ENCODE assay signal across 1 cellular context in the genomic region with DNA sequence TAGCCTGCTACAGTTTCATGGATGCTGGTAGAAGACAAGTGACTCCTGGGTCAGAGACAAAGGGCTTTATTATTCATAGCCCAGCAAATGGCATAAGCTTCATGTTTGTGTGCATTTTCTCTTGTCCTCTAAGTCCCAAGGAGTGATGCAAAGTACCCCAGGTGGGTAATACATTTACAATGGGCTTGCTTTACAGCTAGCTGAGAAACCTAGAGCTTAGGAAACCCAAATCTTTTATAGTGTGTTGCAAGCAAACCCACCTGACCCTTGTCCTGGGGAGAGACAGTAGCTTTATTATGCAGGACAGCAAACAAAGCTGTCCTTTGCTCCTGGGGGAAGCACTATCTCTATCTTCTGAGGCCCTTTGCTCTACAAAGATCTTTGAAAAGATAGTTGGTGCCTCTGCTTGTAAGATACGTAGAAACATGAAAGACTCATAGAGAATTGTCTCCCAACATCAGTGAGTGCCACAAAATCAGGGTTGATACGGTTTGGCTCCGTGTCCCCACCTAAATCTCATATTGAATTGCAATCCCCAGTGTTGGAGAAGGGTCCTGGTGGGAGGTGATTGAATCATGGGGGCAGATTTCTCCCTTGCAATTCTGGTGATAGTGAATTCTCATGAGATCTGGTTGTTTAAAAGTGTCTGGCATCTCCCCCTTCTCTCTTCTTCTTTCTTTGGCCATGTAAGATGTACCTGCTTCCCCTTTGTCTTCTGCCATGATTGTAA.
A peak's percentile ranks its signal among the peaks of the same experiment; 100 is the strongest.
TF ChIP-seq lines count a peak whose summit lies in the region.

No MANE protein-coding gene starts in this region.

TF ChIP-seq in HepG2, 621 proteins besides CTCF, POLR2A, EP300 and RAD21 (continued from another document and continues in another):
- TF ChIP-seq SRSF9 (IDR thresholded peaks at IDR 0.05; ENCODE audit: borderline replicate concordance, insufficient read depth, low read depth, low read length, poor library complexity, severe bottlenecking) (no peak), GATAD2A (CRISPR knock-in tag; IDR thresholded peaks at IDR 0.05) (peak; percentile 97), SMC3 (IDR thresholded peaks at IDR 0.05; ENCODE audit: low read length) (no peak; the same call in 1 of the 2 replicates), GATA4 (IDR thresholded peaks at IDR 0.05; ENCODE audit: borderline replicate concordance, low read depth) (peak; percentile 95), SOX6 (IDR thresholded peaks at IDR 0.05) (no peak), SOX6 (CRISPR knock-in tag; IDR thresholded peaks at IDR 0.05) (peak; percentile 98), ESRRA (CRISPR knock-in tag; IDR thresholded peaks at IDR 0.05; ENCODE audit: low read depth) (no peak), KAT2B (IDR thresholded peaks at IDR 0.05; ENCODE audit: borderline replicate concordance, low read depth, low read length) (no peak), SNAPC2 (CRISPR knock-in tag; IDR thresholded peaks at IDR 0.05) (0 out of 2 replicates have a peak, but pooled peaks have one; percentile 32), CHD4 (IDR thresholded peaks at IDR 0.05; ENCODE audit: borderline replicate concordance, low read length) (0 out of 2 replicates have a peak, but pooled peaks have one; percentile 18), ZNF331 (CRISPR knock-in tag; IDR thresholded peaks at IDR 0.05) (peak; percentile 72; the same call in 1 of the 2 replicates), ZNF772 (CRISPR knock-in tag; IDR thresholded peaks at IDR 0.05) (no peak), ZNF660 (CRISPR knock-in tag; IDR thresholded peaks at IDR 0.05; ENCODE audit: borderline replicate concordance, low read depth) (no peak), MED1 (CRISPR knock-in tag; IDR thresholded peaks at IDR 0.05) (peak; percentile 92), EZH2 (conservative IDR thresholded peaks at IDR 0.05; ENCODE audit: low read depth, low read length) (no peak), ZNF616 (CRISPR knock-in tag; IDR thresholded peaks at IDR 0.05; ENCODE audit: low read depth) (no peak), NFKBIZ (CRISPR knock-in tag; IDR thresholded peaks at IDR 0.05) (peak; percentile 87; the same call in 1 of the 2 replicates), HOXD1 (CRISPR knock-in tag; IDR thresholded peaks at IDR 0.05) (no peak), SOX5 (CRISPR knock-in tag; IDR thresholded peaks at IDR 0.05; ENCODE audit: borderline replicate concordance) (peak; percentile 93), SP140L (CRISPR knock-in tag; IDR thresholded peaks at IDR 0.05; ENCODE audit: borderline replicate concordance) (0 out of 2 replicates have a peak, but pooled peaks have one; percentile 30), ZNF816 (CRISPR knock-in tag; IDR thresholded peaks at IDR 0.05; ENCODE audit: borderline replicate concordance) (no peak), RFXAP (CRISPR knock-in tag; IDR thresholded peaks at IDR 0.05; ENCODE audit: borderline replicate concordance) (peak; percentile 62; the same call in 1 of the 2 replicates), STAG1 (CRISPR knock-in tag; IDR thresholded peaks at IDR 0.05) (peak; percentile 28), ASH2L (IDR thresholded peaks at IDR 0.05; ENCODE audit: insufficient read length, low read depth, low read length) (peak; percentile 58), ZNF256 (CRISPR knock-in tag; conservative IDR thresholded peaks at IDR 0.05) (0 out of 2 replicates have a peak, but pooled peaks have one; percentile 27), TBL1XR1 (IDR thresholded peaks at IDR 0.05; ENCODE audit: borderline replicate concordance, low read length, partially characterized antibody) (peak; percentile 33), STAT5B (CRISPR knock-in tag; IDR thresholded peaks at IDR 0.05) (no peak), ZFY (CRISPR knock-in tag; IDR thresholded peaks at IDR 0.05) (no peak), MTF2 (CRISPR knock-in tag; IDR thresholded peaks at IDR 0.05; ENCODE audit: borderline replicate concordance) (no peak), NCOR1 (IDR thresholded peaks at IDR 0.05; ENCODE audit: borderline replicate concordance, low read length) (peak; percentile 85; the same call in 1 of the 2 replicates), ZNF605 (CRISPR knock-in tag; IDR thresholded peaks at IDR 0.05) (0 out of 2 replicates have a peak, but pooled peaks have one; percentile 27), RXRA (CRISPR knock-in tag; IDR thresholded peaks at IDR 0.05) (peak; percentile 92; the same call in 1 of the 2 replicates), TCF7L2 (IDR thresholded peaks at IDR 0.05; ENCODE audit: low read depth, low read length) (peak; percentile 88), RBFOX2 (IDR thresholded peaks at IDR 0.05; ENCODE audit: low read depth, low read length) (peak; percentile 60), HOXA5 (CRISPR knock-in tag; IDR thresholded peaks at IDR 0.05) (peak; percentile 56; the same call in 1 of the 2 replicates), NFE2L2 (IDR thresholded peaks at IDR 0.05; ENCODE audit: low read length) (no peak), NR2C2 (CRISPR knock-in tag; IDR thresholded peaks at IDR 0.05; ENCODE audit: borderline replicate concordance) (peak; percentile 47; the same call in 1 of the 2 replicates), MLLT10 (CRISPR knock-in tag; IDR thresholded peaks at IDR 0.05) (no peak), SP1 (IDR thresholded peaks at IDR 0.05) (no peak), SP1 (CRISPR knock-in tag; IDR thresholded peaks at IDR 0.05) (no peak), ZNF614 (CRISPR knock-in tag; IDR thresholded peaks at IDR 0.05; ENCODE audit: borderline replicate concordance) (peak; percentile 72), PHF21A (CRISPR knock-in tag; IDR thresholded peaks at IDR 0.05) (peak; percentile 83), KAT8 (CRISPR knock-in tag; IDR thresholded peaks at IDR 0.05) (peak; percentile 57), CCAR2 (optimal IDR thresholded peaks at IDR 0.05; ENCODE audit: low read depth, low read length) (no peak), ZNF589 (CRISPR knock-in tag; conservative IDR thresholded peaks at IDR 0.05) (no peak), MIXL1 (CRISPR knock-in tag; IDR thresholded peaks at IDR 0.05) (peak; percentile 53; the same call in 1 of the 2 replicates)
- TF ChIP-seq, protein P1, sequence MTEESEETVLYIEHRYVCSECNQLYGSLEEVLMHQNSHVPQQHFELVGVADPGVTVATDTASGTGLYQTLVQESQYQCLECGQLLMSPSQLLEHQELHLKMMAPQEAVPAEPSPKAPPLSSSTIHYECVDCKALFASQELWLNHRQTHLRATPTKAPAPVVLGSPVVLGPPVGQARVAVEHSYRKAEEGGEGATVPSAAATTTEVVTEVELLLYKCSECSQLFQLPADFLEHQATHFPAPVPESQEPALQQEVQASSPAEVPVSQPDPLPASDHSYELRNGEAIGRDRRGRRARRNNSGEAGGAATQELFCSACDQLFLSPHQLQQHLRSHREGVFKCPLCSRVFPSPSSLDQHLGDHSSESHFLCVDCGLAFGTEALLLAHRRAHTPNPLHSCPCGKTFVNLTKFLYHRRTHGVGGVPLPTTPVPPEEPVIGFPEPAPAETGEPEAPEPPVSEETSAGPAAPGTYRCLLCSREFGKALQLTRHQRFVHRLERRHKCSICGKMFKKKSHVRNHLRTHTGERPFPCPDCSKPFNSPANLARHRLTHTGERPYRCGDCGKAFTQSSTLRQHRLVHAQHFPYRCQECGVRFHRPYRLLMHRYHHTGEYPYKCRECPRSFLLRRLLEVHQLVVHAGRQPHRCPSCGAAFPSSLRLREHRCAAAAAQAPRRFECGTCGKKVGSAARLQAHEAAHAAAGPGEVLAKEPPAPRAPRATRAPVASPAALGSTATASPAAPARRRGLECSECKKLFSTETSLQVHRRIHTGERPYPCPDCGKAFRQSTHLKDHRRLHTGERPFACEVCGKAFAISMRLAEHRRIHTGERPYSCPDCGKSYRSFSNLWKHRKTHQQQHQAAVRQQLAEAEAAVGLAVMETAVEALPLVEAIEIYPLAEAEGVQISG (CRISPR knock-in tag; IDR thresholded peaks at IDR 0.05): peak; percentile 55
- TF ChIP-seq, protein P2, sequence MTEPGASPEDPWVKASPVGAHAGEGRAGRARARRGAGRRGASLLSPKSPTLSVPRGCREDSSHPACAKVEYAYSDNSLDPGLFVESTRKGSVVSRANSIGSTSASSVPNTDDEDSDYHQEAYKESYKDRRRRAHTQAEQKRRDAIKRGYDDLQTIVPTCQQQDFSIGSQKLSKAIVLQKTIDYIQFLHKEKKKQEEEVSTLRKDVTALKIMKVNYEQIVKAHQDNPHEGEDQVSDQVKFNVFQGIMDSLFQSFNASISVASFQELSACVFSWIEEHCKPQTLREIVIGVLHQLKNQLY (CRISPR knock-in tag; IDR thresholded peaks at IDR 0.05): no peak
- TF ChIP-seq, protein P3, sequence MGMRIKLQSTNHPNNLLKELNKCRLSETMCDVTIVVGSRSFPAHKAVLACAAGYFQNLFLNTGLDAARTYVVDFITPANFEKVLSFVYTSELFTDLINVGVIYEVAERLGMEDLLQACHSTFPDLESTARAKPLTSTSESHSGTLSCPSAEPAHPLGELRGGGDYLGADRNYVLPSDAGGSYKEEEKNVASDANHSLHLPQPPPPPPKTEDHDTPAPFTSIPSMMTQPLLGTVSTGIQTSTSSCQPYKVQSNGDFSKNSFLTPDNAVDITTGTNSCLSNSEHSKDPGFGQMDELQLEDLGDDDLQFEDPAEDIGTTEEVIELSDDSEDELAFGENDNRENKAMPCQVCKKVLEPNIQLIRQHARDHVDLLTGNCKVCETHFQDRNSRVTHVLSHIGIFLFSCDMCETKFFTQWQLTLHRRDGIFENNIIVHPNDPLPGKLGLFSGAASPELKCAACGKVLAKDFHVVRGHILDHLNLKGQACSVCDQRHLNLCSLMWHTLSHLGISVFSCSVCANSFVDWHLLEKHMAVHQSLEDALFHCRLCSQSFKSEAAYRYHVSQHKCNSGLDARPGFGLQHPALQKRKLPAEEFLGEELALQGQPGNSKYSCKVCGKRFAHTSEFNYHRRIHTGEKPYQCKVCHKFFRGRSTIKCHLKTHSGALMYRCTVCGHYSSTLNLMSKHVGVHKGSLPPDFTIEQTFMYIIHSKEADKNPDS (CRISPR knock-in tag; IDR thresholded peaks at IDR 0.05): no peak
- TF ChIP-seq, protein P4, sequence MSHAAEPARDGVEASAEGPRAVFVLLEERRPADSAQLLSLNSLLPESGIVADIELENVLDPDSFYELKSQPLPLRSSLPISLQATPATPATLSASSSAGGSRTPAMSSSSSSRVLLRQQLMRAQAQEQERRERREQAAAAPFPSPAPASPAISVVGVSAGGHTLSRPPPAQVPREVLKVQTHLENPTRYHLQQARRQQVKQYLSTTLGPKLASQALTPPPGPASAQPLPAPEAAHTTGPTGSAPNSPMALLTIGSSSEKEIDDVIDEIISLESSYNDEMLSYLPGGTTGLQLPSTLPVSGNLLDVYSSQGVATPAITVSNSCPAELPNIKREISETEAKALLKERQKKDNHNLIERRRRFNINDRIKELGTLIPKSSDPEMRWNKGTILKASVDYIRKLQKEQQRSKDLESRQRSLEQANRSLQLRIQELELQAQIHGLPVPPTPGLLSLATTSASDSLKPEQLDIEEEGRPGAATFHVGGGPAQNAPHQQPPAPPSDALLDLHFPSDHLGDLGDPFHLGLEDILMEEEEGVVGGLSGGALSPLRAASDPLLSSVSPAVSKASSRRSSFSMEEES (CRISPR knock-in tag; IDR thresholded peaks at IDR 0.05): peak; percentile 93
- TF ChIP-seq, protein P5, sequence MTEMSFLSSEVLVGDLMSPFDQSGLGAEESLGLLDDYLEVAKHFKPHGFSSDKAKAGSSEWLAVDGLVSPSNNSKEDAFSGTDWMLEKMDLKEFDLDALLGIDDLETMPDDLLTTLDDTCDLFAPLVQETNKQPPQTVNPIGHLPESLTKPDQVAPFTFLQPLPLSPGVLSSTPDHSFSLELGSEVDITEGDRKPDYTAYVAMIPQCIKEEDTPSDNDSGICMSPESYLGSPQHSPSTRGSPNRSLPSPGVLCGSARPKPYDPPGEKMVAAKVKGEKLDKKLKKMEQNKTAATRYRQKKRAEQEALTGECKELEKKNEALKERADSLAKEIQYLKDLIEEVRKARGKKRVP (CRISPR knock-in tag; IDR thresholded peaks at IDR 0.05): peak in 1 of 2 experiments; percentile 56; a peak in 2 of 4 replicates
- TF ChIP-seq, protein P6, sequence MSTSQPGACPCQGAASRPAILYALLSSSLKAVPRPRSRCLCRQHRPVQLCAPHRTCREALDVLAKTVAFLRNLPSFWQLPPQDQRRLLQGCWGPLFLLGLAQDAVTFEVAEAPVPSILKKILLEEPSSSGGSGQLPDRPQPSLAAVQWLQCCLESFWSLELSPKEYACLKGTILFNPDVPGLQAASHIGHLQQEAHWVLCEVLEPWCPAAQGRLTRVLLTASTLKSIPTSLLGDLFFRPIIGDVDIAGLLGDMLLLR (CRISPR knock-in tag; IDR thresholded peaks at IDR 0.05): no peak
- TF ChIP-seq, protein P7, sequence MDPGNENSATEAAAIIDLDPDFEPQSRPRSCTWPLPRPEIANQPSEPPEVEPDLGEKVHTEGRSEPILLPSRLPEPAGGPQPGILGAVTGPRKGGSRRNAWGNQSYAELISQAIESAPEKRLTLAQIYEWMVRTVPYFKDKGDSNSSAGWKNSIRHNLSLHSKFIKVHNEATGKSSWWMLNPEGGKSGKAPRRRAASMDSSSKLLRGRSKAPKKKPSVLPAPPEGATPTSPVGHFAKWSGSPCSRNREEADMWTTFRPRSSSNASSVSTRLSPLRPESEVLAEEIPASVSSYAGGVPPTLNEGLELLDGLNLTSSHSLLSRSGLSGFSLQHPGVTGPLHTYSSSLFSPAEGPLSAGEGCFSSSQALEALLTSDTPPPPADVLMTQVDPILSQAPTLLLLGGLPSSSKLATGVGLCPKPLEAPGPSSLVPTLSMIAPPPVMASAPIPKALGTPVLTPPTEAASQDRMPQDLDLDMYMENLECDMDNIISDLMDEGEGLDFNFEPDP (CRISPR knock-in tag; conservative IDR thresholded peaks at IDR 0.05): no peak
- TF ChIP-seq, protein P8, sequence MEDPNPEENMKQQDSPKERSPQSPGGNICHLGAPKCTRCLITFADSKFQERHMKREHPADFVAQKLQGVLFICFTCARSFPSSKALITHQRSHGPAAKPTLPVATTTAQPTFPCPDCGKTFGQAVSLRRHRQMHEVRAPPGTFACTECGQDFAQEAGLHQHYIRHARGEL (CRISPR knock-in tag; IDR thresholded peaks at IDR 0.05): no peak
- TF ChIP-seq, protein P9, sequence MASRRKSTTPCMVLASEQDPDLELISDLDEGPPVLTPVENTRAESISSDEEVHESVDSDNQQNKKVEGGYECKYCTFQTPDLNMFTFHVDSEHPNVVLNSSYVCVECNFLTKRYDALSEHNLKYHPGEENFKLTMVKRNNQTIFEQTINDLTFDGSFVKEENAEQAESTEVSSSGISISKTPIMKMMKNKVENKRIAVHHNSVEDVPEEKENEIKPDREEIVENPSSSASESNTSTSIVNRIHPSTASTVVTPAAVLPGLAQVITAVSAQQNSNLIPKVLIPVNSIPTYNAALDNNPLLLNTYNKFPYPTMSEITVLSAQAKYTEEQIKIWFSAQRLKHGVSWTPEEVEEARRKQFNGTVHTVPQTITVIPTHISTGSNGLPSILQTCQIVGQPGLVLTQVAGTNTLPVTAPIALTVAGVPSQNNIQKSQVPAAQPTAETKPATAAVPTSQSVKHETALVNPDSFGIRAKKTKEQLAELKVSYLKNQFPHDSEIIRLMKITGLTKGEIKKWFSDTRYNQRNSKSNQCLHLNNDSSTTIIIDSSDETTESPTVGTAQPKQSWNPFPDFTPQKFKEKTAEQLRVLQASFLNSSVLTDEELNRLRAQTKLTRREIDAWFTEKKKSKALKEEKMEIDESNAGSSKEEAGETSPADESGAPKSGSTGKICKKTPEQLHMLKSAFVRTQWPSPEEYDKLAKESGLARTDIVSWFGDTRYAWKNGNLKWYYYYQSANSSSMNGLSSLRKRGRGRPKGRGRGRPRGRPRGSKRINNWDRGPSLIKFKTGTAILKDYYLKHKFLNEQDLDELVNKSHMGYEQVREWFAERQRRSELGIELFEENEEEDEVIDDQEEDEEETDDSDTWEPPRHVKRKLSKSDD (CRISPR knock-in tag; IDR thresholded peaks at IDR 0.05; ENCODE audit: low read depth): no peak
- TF ChIP-seq, protein P10, sequence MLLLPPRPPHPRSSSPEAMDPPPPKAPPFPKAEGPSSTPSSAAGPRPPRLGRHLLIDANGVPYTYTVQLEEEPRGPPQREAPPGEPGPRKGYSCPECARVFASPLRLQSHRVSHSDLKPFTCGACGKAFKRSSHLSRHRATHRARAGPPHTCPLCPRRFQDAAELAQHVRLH (CRISPR knock-in tag; IDR thresholded peaks at IDR 0.05; ENCODE audit: borderline replicate concordance, low read depth): peak; percentile 80
